ENCODE assay signal across 20 cellular contexts in the genomic region with DNA sequence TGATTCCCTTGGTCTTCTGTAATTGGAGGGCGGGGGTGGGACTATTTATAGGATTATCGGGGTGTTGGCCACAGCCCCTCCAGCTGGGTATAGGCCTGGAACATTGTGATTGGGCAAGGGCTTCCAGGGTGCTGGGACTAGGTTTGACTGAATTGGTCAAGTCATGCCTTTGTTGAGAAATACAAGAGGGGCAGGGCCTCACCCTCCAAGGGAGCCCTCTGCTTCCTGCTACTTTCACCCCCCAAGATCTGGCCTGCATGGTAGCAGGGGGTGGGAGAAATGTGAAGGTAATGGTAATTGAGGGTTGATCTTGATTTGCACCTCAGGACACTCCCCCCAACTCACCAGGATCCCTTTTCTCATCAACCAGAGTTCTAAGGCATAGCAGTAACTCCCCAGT. TPM values are rescaled to one million over a fixed set of nuclear protein-coding genes. Genes with fewer than 3 reads are reported as not detected.
DNase-seq lines count a peak whose midpoint lies in the region; TF ChIP-seq lines count a peak whose summit lies in the region.
"Had no signal": no experiment of that assay in that cellular context is flagged by ENCODE, and none has a peak within 500 bp of the region (broad histone marks: within the 10 kb centered on the region; RNA-seq: fewer than 3 reads in every experiment).

No MANE protein-coding gene starts in this region.

- peaks cover 31% of the 10 kb centered on the region for H3K36me3 Mint-ChIP-seq in Caco-2 (ENCODE audit: insufficient read depth, unreplicated experiment)
- H3K36me3 Mint-ChIP-seq: activated CD8-positive, alpha-beta memory T cell treated with anti-CD3 and anti-CD28 coated beads, Interleukin-2, amount 10 ng/mL, durations not matched to agents 7 days and 5 days; activated naive CD4-positive, alpha-beta T cell treated with anti-CD3 and anti-CD28 coated beads, Interleukin-2, amount 50 U/mL, for 24 hours; immature natural killer cell had no signal

- peaks cover 46% of the 10 kb centered on the region for H3K4me1 Mint-ChIP-seq in Caco-2 (ENCODE audit: low read depth, unreplicated experiment)

- H3K27ac ChIP-seq in HL-60 (replicated peaks) = peak overlapping the region; percentile 40
- H3K27ac ChIP-seq: KMS-11, thyroid gland had no signal

- no peaks in the 10 kb centered on the region for H3K27me3 ChIP-seq in Caco-2 (replicated peaks; ENCODE audit: control insufficient read depth, insufficient read depth, low read length)
- H3K27me3 ChIP-seq in HL-60 (ENCODE audit: insufficient read depth, poor library complexity, severe bottlenecking) = no peaks in the 10 kb centered on the region
- H3K27me3 ChIP-seq: thyroid gland had no signal

- H3K27ac Mint-ChIP-seq in Caco-2 (ENCODE audit: unreplicated experiment) = peak overlapping the region; percentile 39
- H3K27ac Mint-ChIP-seq: activated B cell treated with CpG ODN at 0.5 μM for 24 hours; activated CD8-positive, alpha-beta memory T cell treated with anti-CD3 and anti-CD28 coated beads, Interleukin-2, amount 10 ng/mL, durations not matched to agents 7 days and 5 days; activated naive CD4-positive, alpha-beta T cell treated with anti-CD3 and anti-CD28 coated beads, Interleukin-2, amount 50 U/mL, for 24 hours had no signal

- no peaks in the 10 kb centered on the region for H3K36me3 ChIP-seq in Caco-2 (ENCODE audit: control insufficient read depth, insufficient read depth, low read length)
- H3K36me3 ChIP-seq: thyroid gland had no signal

- H3K4me3 ChIP-seq in Caco-2 (ENCODE audit: low read depth, low read length) (no peak overlapping the region), HL-60 (replicated peaks; ENCODE audit: insufficient read depth, low read length) (no peak overlapping the region), iPS-18c (ENCODE audit: insufficient read depth, low read depth, low read length) (peak overlapping the region; percentile 32; the same call in 1 of the 2 replicates)
- H3K4me3 ChIP-seq: thyroid gland had no signal

- CTCF ChIA-PET in Caco-2 (lab: Charles Lee) = no interaction called here

- H3K9me3 ChIP-seq in Caco-2 (no peaks in the 10 kb centered on the region), iPS-18c (ENCODE audit: control insufficient read depth, insufficient read depth, low read length) (no peaks in the 10 kb centered on the region)
- H3K9me3 ChIP-seq: thyroid gland had no signal

- intact Hi-C loops in Caco-2 (cut with micrococcal nuclease; ENCODE audit: unreplicated experiment) = loop anchor here (10.0 kb wide), 1 partner anchor 92 kb away; no protein-coding TSS in a partner anchor

- no peaks in the 10 kb centered on the region for H3K9me3 Mint-ChIP-seq in Caco-2 (ENCODE audit: unreplicated experiment)
- H3K9me3 Mint-ChIP-seq: activated B cell treated with CpG ODN at 0.5 μM for 24 hours; activated naive CD4-positive, alpha-beta T cell treated with anti-CD3 and anti-CD28 coated beads, Interleukin-2, amount 50 U/mL, for 24 hours; immature natural killer cell had no signal

- TF ChIP-seq CTCF in Caco-2 (IDR thresholded peaks at IDR 0.05; ENCODE audit: insufficient read depth in 1 of 2, low read depth in 1 of 2, low read length in 1 of 2, severe bottlenecking in 1 of 2, unreplicated experiment in 1 of 2) = no peak
- TF ChIP-seq CTCF in HL-60 (IDR thresholded peaks at IDR 0.05; ENCODE audit: insufficient read depth, low read length) = no peak

- no peaks in the 10 kb centered on the region for H3K27me3 Mint-ChIP-seq in Caco-2 (ENCODE audit: insufficient read depth, unreplicated experiment)
- H3K27me3 Mint-ChIP-seq: activated naive CD4-positive, alpha-beta T cell treated with anti-CD3 and anti-CD28 coated beads, Interleukin-2, amount 50 U/mL, for 24 hours had no signal

- no peak overlapping the region for H3K4me3 Mint-ChIP-seq in Caco-2 (ENCODE audit: unreplicated experiment)
- H3K4me3 Mint-ChIP-seq: activated B cell treated with CpG ODN at 0.5 μM for 24 hours; activated CD8-positive, alpha-beta memory T cell treated with anti-CD3 and anti-CD28 coated beads, Interleukin-2, amount 10 ng/mL, durations not matched to agents 7 days and 5 days; activated naive CD4-positive, alpha-beta T cell treated with anti-CD3 and anti-CD28 coated beads, Interleukin-2, amount 50 U/mL, for 24 hours; immature natural killer cell had no signal

- BruUV-seq in Caco-2 (replicated peaks; lab: Mats Ljungman, UMichigan) = no TSS peak

- DNase-seq in Caco-2 (no peak), HL-60 (ENCODE audit: low read depth in 1 of 2, low spot score in 1 of 2) (peak; percentile 30 to 61), SKM-1 (lab: John Stamatoyannopoulos, UW; ENCODE audit: unreplicated experiment) (peak; percentile 78), Ammon's horn (ENCODE audit: low spot score) (no peak), hippocampal formation (lab: John Stamatoyannopoulos, UW) (no peak), Kasumi-1 (lab: John Stamatoyannopoulos, UW) (no peak)
- DNase-seq in activated T-cell treated with anti-CD3 and anti-CD28 coated beads, Interleukin-2, amount 50 U/mL, for 48 hours = no peak
- DNase-seq: activated B cell treated with CpG ODN at 0.5 μM for 24 hours; activated CD8-positive, alpha-beta memory T cell treated with anti-CD3 and anti-CD28 coated beads, Interleukin-2, amount 10 ng/mL, durations not matched to agents 7 days and 5 days; DMS153; immature natural killer cell; NCI-H1694 treated with DMSO at 0.1 percent for 48 hours; NCI-H446; stimulated activated CD4-positive, alpha-beta T cell treated with anti-CD3 and anti-CD28 coated beads, Interleukin-2, amount 100 ng/mL, for 48 hours; SW 1271; thyroid gland had no signal

- POLR2A ChIA-PET in Caco-2 (lab: Charles Lee) = interaction anchor here (0.7 kb wide), 1 partner anchor 14 kb away, joined by 3 read pairs; no protein-coding TSS in a partner anchor

- H3K4me1 ChIP-seq in Caco-2 = peaks cover 81% of the 10 kb centered on the region
- H3K4me1 ChIP-seq: thyroid gland had no signal

RNA-seq across cellular contexts. Expression of gene TRIM71, which starts 25.2 kb away (rescaled TPM):
- total RNA-seq in Caco-2 (2022) = 67.5 and 68.4 TPM in 2 replicates
- total RNA-seq: activated B cell treated with CpG ODN at 0.5 μM for 24 hours, lung microvascular endothelial cell had no signal

Comparison
In these comparisons a context has a peak if more than half of its experiments do, and no peak if none do; other contexts are left out.
1. DNase-seq: peak in HL-60 (2 of 2) and SKM-1 (single experiment); none in Caco-2 (0 of 2), Ammon's horn (single experiment), hippocampal formation (0 of 2), activated T-cell treated with anti-CD3 and anti-CD28 coated beads, Interleukin-2, amount 50 U/mL, for 48 hours (0 of 2) and Kasumi-1 (0 of 2).